Comparison of ENCODE assay signal across 8 cellular contexts in the genomic region with DNA sequence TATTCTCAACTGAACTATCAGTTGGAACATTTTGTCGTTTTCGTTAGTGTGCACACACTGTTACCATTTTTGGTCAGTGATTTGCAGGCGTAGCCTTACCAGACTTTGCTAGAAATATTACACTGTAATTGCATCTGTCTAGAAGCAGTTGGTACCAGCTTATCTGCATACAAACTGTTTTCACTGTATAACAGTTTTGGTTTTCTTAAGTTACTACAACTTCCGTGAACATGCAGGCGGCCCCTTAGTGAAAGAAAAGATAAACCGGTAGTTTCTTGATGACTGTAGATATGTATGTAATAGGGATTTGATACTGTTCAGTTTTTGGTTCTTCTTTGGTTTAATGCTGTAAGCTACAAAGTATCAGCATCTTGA. TPM values are rescaled to one million over a fixed set of nuclear protein-coding genes. Genes with fewer than 3 reads are reported as not detected.
A peak's percentile ranks its signal among the peaks of the same experiment; 100 is the strongest.
DNase-seq lines count a peak whose midpoint lies in the region; ATAC-seq and TF ChIP-seq lines count a peak whose summit lies in the region.

No MANE protein-coding gene starts in this region.

- in situ Hi-C loops in Panc1 (cut with HindIII; ENCODE audit: low pct_unique_long_range_greater_than_20kb, low sequenced_read_pairs) = no loop called here

- no peaks in the 10 kb centered on the region for H3K9me3 Mint-ChIP-seq in activated T-cell treated with anti-CD3 and anti-CD28 coated beads, Interleukin-2, amount 50 U/mL, for 4 hours

- no peak for DNase-seq in activated T-cell treated with anti-CD3 and anti-CD28 coated beads, Interleukin-2, amount 50 U/mL, for 4 hours
- DNase-seq in activated T-cell treated with anti-CD3 and anti-CD28 coated beads, Interleukin-2, amount 50 U/mL, for 1 hour = no peak
- DNase-seq in Panc1 (ENCODE audit: low read depth, low spot score) = no peak
- no peak for DNase-seq in epithelial cell of esophagus (ENCODE audit: low read depth)
- DNase-seq in COLO829 (ENCODE audit: low spot score) = no peak
- DNase-seq in AG20443 (ENCODE audit: low spot score) = no peak

- H3K27me3 ChIP-seq in Panc1 (ENCODE audit: control insufficient read depth, insufficient read depth, low read length) (no peaks in the 10 kb centered on the region), parathyroid adenoma (ENCODE audit: control insufficient read depth, insufficient read depth, low read length) (no peaks in the 10 kb centered on the region)

- H3K4me3 Mint-ChIP-seq in activated T-cell treated with anti-CD3 and anti-CD28 coated beads, Interleukin-2, amount 50 U/mL, for 4 hours = peak overlapping the region; percentile 87

- BruUV-seq in Panc1 (replicated peaks; lab: Mats Ljungman, UMichigan) = no TSS peak

- H3K4me1 ChIP-seq in Panc1 (ENCODE audit: control insufficient read depth, insufficient read depth, low read length) (peaks cover 57% of the 10 kb centered on the region), parathyroid adenoma (peaks cover 8% of the 10 kb centered on the region)

- H3K4me1 Mint-ChIP-seq in activated T-cell treated with anti-CD3 and anti-CD28 coated beads, Interleukin-2, amount 50 U/mL, for 4 hours (ENCODE audit: low read depth) = peaks cover 28% of the 10 kb centered on the region

- peaks cover 2% of the 10 kb centered on the region for H3K36me3 Mint-ChIP-seq in activated T-cell treated with anti-CD3 and anti-CD28 coated beads, Interleukin-2, amount 50 U/mL, for 4 hours (ENCODE audit: insufficient read depth)

- H3K27me3 Mint-ChIP-seq in activated T-cell treated with anti-CD3 and anti-CD28 coated beads, Interleukin-2, amount 50 U/mL, for 4 hours (ENCODE audit: low read depth) = no peaks in the 10 kb centered on the region

- H3K9me3 ChIP-seq in Panc1 (ENCODE audit: control insufficient read depth, insufficient read depth, low read depth, low read length) (no peaks in the 10 kb centered on the region), parathyroid adenoma (ENCODE audit: control insufficient read depth, low read length) (no peaks in the 10 kb centered on the region)

- H3K79me2 ChIP-seq in parathyroid adenoma = peaks cover 41% of the 10 kb centered on the region

- peak overlapping the region; percentile 88 to 95 for H3K4me3 ChIP-seq in Panc1 (ENCODE audit: low read depth in 2 of 2, low read length in 2 of 2)
- peak overlapping the region; percentile 95 for H3K4me3 ChIP-seq in epithelial cell of esophagus (ENCODE audit: low read length)
- H3K4me3 ChIP-seq in parathyroid adenoma (ENCODE audit: low read depth, low read length) = peak overlapping the region; percentile 88

- H2AFZ ChIP-seq in parathyroid adenoma = no peak overlapping the region

- peak overlapping the region; percentile 68 for H3K4me2 ChIP-seq in parathyroid adenoma (ENCODE audit: low read length)

- CTCF ChIA-PET in Panc1 (lab: Charles Lee) = interaction anchor here (0.7 to 1.6 kb wide), 2 partner anchors 34 to 39 kb away, joined by 4 to 8 read pairs; no protein-coding TSS in a partner anchor

- TF ChIP-seq CTCF in Panc1 (IDR thresholded peaks at IDR 0.05) = no peak
- TF ChIP-seq CTCF in epithelial cell of esophagus (IDR thresholded peaks at IDR 0.05; ENCODE audit: insufficient read depth, low read depth, low read length, missing control alignments) = no peak
- TF ChIP-seq CTCF in parathyroid adenoma (IDR thresholded peaks at IDR 0.05) = no peak

- POLR2A ChIA-PET in Panc1 (lab: Charles Lee) = interaction anchor here (3.5 kb wide), 1 partner anchor 13 kb away, joined by 36 read pairs; no protein-coding TSS in a partner anchor

- H3K27ac ChIP-seq in Panc1 (ENCODE audit: low read length) (peak overlapping the region; percentile 92), parathyroid adenoma (peak overlapping the region; percentile 98)

- intact Hi-C loops in Panc1 (cut with micrococcal nuclease; ENCODE audit: unreplicated experiment) = no loop called here

- H3K36me3 ChIP-seq in Panc1 (ENCODE audit: control insufficient read depth, insufficient read depth, low read length) (peaks cover 2% of the 10 kb centered on the region), parathyroid adenoma (ENCODE audit: control insufficient read depth, insufficient read depth, low read length) (no peaks in the 10 kb centered on the region)

- ATAC-seq in activated T-cell treated with anti-CD3 and anti-CD28 coated beads, Interleukin-2, amount 50 U/mL, for 4 hours = peak; percentile 7 to 20
- ATAC-seq in Panc1 (no peak), GM18870 (IDR thresholded peaks at IDR 0.05; ENCODE audit: unreplicated experiment) (no peak)

- no peak overlapping the region for H3K9ac ChIP-seq in parathyroid adenoma

RNA-seq across cellular contexts. Expression of gene DSTN, which starts 1.3 kb away (rescaled TPM):
- total RNA-seq in activated T-cell treated with anti-CD3 and anti-CD28 coated beads, Interleukin-2, amount 50 U/mL, for 4 hours = 10 to 100 TPM; 55.0 to 70.3 (median 63.6) TPM
- 412 TPM for total RNA-seq in Panc1 (2021; ENCODE audit: unreplicated experiment)
- 381 TPM for polyA plus RNA-seq in Panc1 (2012; ENCODE audit: insufficient read length)

RNA-seq across cellular contexts. Expression of gene BFSP1, which starts 40.0 kb away (rescaled TPM):
- under 1 TPM; 0.15 to 0.45 (median 0.16) TPM for total RNA-seq in activated T-cell treated with anti-CD3 and anti-CD28 coated beads, Interleukin-2, amount 50 U/mL, for 4 hours
- 6.9 TPM for total RNA-seq in Panc1 (2021; ENCODE audit: unreplicated experiment)
- 5.2 TPM for polyA plus RNA-seq in Panc1 (2012; ENCODE audit: insufficient read length)

Comparison
In these comparisons a context has a peak if more than half of its experiments do, and no peak if none do; other contexts are left out.
1. ATAC-seq: peak in activated T-cell treated with anti-CD3 and anti-CD28 coated beads, Interleukin-2, amount 50 U/mL, for 4 hours (2 of 2); none in Panc1 (single experiment) and GM18870 (single experiment).
2. Peak in every context shown above with its lines, with median percentiles within 50 percentile points of each other: H3K4me3 ChIP-seq.